In the genomic region with DNA sequence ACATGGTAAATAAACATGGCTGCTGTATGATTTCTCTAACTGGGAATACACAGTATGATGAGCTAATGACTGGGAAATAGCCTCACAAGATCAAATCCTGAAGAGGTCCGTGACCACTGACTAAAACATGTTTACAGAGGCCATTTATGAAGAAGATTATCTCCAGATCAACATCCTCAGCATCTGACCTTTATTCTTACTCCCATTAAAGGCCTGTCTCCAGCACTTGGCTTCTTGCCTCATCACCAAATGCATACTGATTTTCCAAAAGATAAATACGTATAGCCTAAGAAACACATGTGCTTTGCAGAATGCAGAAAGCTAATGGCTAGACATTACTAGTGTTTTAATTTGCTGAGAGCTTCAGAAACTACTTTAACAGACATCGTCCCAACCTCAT, we compare ENCODE assay signal across 12 cellular contexts.
A peak's percentile ranks its signal among the peaks of the same experiment; 100 is the strongest.
DNase-seq lines count a peak whose midpoint lies in the region; ATAC-seq and TF ChIP-seq lines count a peak whose summit lies in the region.
"Had no signal": no experiment of that assay in that cellular context is flagged by ENCODE, and none has a peak within 500 bp of the region (broad histone marks: within the 10 kb centered on the region; RNA-seq: fewer than 3 reads in every experiment).

No MANE protein-coding gene starts in this region.

- H3K9ac ChIP-seq in SK-N-SH: no peak overlapping the region
- H3K9ac ChIP-seq: BLaER1 had no signal

- H3K9me3 Mint-ChIP-seq in CD8-positive, alpha-beta memory T cell: peaks cover 0 to 6% (median 5%) of the 10 kb centered on the region in 5 donors
- H3K9me3 Mint-ChIP-seq: H9 had no signal

- peak overlapping the region; percentile 27 to 94; a peak in 3 of 4 replicates for H3K27ac ChIP-seq in SK-N-SH (ENCODE audit: low read depth in 2 of 2, low read length in 1 of 2)
- H3K27ac ChIP-seq in CD8-positive, alpha-beta memory T cell (ENCODE audit: low read depth, low read length): no peak overlapping the region
- H3K27ac ChIP-seq: BLaER1 had no signal

- no peaks in the 10 kb centered on the region for H3K4me1 Mint-ChIP-seq in CD8-positive, alpha-beta memory T cell
- H3K4me1 Mint-ChIP-seq: CD14-positive monocyte; CD4-positive, alpha-beta memory T cell; H9 had no signal

- no peaks in the 10 kb centered on the region for H3K36me3 Mint-ChIP-seq in CD8-positive, alpha-beta memory T cell
- H3K36me3 Mint-ChIP-seq: CD14-positive monocyte; CD4-positive, alpha-beta memory T cell had no signal

- H3K79me2 ChIP-seq in SK-N-SH (ENCODE audit: insufficient read depth): no peaks in the 10 kb centered on the region

- no peak overlapping the region for H3K4me3 Mint-ChIP-seq in CD8-positive, alpha-beta memory T cell
- H3K4me3 Mint-ChIP-seq: CD14-positive monocyte; CD4-positive, alpha-beta memory T cell; H9 had no signal

- peaks cover 0 to 30% of the 10 kb centered on the region in 2 experiments; a peak in 2 of 4 replicates for H3K4me1 ChIP-seq in SK-N-SH (ENCODE audit: control insufficient read depth in 1 of 2, insufficient read depth in 2 of 2, low read depth in 1 of 2, low read length in 1 of 2)
- no peaks in the 10 kb centered on the region for H3K4me1 ChIP-seq in CD8-positive, alpha-beta memory T cell (ENCODE audit: insufficient read depth, low read length)
- H3K4me1 ChIP-seq: BLaER1 had no signal

- 0 out of 2 replicates have a peak overlapping the region, but pooled peaks have one; percentile 4 for H2AFZ ChIP-seq in SK-N-SH (ENCODE audit: low read depth)

- peaks cover 0 to 5% of the 10 kb centered on the region in 2 donors for H3K27me3 Mint-ChIP-seq in CD8-positive, alpha-beta memory T cell

- peak; percentile 84 to 93 for TF ChIP-seq EP300 in SK-N-SH (IDR thresholded peaks at IDR 0.05; ENCODE audit: borderline replicate concordance in 1 of 2, low read depth in 1 of 2, low read length in 1 of 2)

- no peak for ATAC-seq in HG03378 (IDR thresholded peaks at IDR 0.05; ENCODE audit: unreplicated experiment)

- H4K20me1 ChIP-seq in SK-N-SH (ENCODE audit: insufficient read depth): no peaks in the 10 kb centered on the region
- H4K20me1 ChIP-seq: BLaER1 had no signal

- no peak overlapping the region; the same call in 1 of the 2 replicates for H3K4me2 ChIP-seq in SK-N-SH
- H3K4me2 ChIP-seq: BLaER1 had no signal

- H3K27ac Mint-ChIP-seq in CD8-positive, alpha-beta memory T cell: no peak overlapping the region
- H3K27ac Mint-ChIP-seq: CD14-positive monocyte; CD4-positive, alpha-beta memory T cell; H9 had no signal

- H3K4me3 ChIP-seq in HFF-Myc (replicated peaks; ENCODE audit: low read depth, low read length) (no peak overlapping the region), SK-N-SH (ENCODE audit: low read depth in 2 of 2, low read length in 1 of 2) (no peak overlapping the region), foreskin fibroblast (ENCODE audit: low read depth in 1 of 2, low read length in 2 of 2) (no peak overlapping the region)
- H3K4me3 ChIP-seq in CD8-positive, alpha-beta memory T cell (ENCODE audit: low read length): no peak overlapping the region
- H3K4me3 ChIP-seq: BLaER1 had no signal

- peak; percentile 26; the same call in 1 of the 2 replicates for TF ChIP-seq RAD21 in SK-N-SH (IDR thresholded peaks at IDR 0.05; ENCODE audit: low read length)

- POLR2A ChIA-PET in SK-N-SH (lab: Yijun Ruan, JAX): no interaction called here
- POLR2A ChIA-PET in CD8-positive, alpha-beta memory T cell (lab: Charles Lee): no interaction called here

- H3K9me2 ChIP-seq in SK-N-SH: no peaks in the 10 kb centered on the region

- TF ChIP-seq CTCF in HFF-Myc (IDR thresholded peaks at IDR 0.05; ENCODE audit: low read depth, low read length, missing control alignments): no peak
- TF ChIP-seq CTCF in SK-N-SH (IDR thresholded peaks at IDR 0.05): no peak
- no peak for TF ChIP-seq CTCF in foreskin fibroblast (IDR thresholded peaks at IDR 0.05; ENCODE audit: low read depth, low read length)

- H3K9me3 ChIP-seq in SK-N-SH: no peaks in the 10 kb centered on the region
- H3K9me3 ChIP-seq in CD8-positive, alpha-beta memory T cell (ENCODE audit: low read length): no peaks in the 10 kb centered on the region
- H3K9me3 ChIP-seq: BLaER1 had no signal

- DNase-seq in HFF-Myc (ENCODE audit: extremely low read depth, low read depth) (peak; percentile 6), SK-N-SH (peak; percentile 56), foreskin fibroblast (peak; percentile 4 to 48), Ammon's horn (ENCODE audit: low spot score) (no peak)
- DNase-seq in CD8-positive, alpha-beta memory T cell: no peak
- DNase-seq: Calu3; CD4-positive, alpha-beta memory T cell; DMS79 treated with DMSO at 0.1 percent for 48 hours; H9 had no signal

- 6% methylated on average over 3 of the region's 3 CpGs for WGBS in SK-N-SH (ENCODE audit: low lambda C conversion rate)

- no peaks in the 10 kb centered on the region for H3K27me3 ChIP-seq in SK-N-SH (ENCODE audit: insufficient read depth)
- no peaks in the 10 kb centered on the region for H3K27me3 ChIP-seq in CD8-positive, alpha-beta memory T cell (ENCODE audit: insufficient read depth, low read length, poor library complexity, severe bottlenecking)
- H3K27me3 ChIP-seq: BLaER1 had no signal

- CTCF ChIA-PET in SK-N-SH (lab: Yijun Ruan, JAX): interaction anchor here (0.6 to 0.9 kb wide), 2 partner anchors 11 to 1796 kb away, joined by 3 read pairs; no protein-coding TSS in a partner anchor
- CTCF ChIA-PET in CD8-positive, alpha-beta memory T cell (lab: Charles Lee): no interaction called here

- H3K36me3 ChIP-seq in SK-N-SH (replicated peaks in 1 of 2; ENCODE audit: control insufficient read depth in 1 of 2, insufficient read depth in 2 of 2, low read length in 1 of 2): no peaks in the 10 kb centered on the region
- H3K36me3 ChIP-seq in CD8-positive, alpha-beta memory T cell (ENCODE audit: insufficient read depth, low read length): no peaks in the 10 kb centered on the region
- H3K36me3 ChIP-seq: BLaER1 had no signal

- no peaks in the 10 kb centered on the region for H3F3A ChIP-seq in SK-N-SH (replicated peaks; ENCODE audit: insufficient read depth)

TF ChIP-seq in SK-N-SH, 30 proteins besides CTCF, POLR2A, EP300 and RAD21 (continues in another document):
- TF ChIP-seq POLR2AphosphoS5 (IDR thresholded peaks at IDR 0.05; ENCODE audit: low read depth, low read length) (peak; percentile 54; the same call in 1 of the 2 replicates), GABPA (IDR thresholded peaks at IDR 0.05; ENCODE audit: low read depth) (no peak), CHD2 (IDR thresholded peaks at IDR 0.05; ENCODE audit: low read length, partially characterized antibody) (peak; percentile 73), FOXJ3 (CRISPR knock-in tag; IDR thresholded peaks at IDR 0.05) (peak; percentile 69), RXRA (IDR thresholded peaks at IDR 0.05; ENCODE audit: borderline replicate concordance, low read depth) (peak; percentile 64; the same call in 1 of the 2 replicates), SIN3A (IDR thresholded peaks at IDR 0.05; ENCODE audit: borderline replicate concordance, low read depth, low read length) (0 out of 2 replicates have a peak, but pooled peaks have one; percentile 22), TAF1 (IDR thresholded peaks at IDR 0.05; ENCODE audit: borderline replicate concordance, low read depth, low read length) (no peak), MXI1 (IDR thresholded peaks at IDR 0.05; ENCODE audit: low read depth, low read length) (peak; percentile 66; the same call in 1 of the 2 replicates), RCOR1 (IDR thresholded peaks at IDR 0.05; ENCODE audit: low read length) (peak; percentile 93), ELF1 (IDR thresholded peaks at IDR 0.05) (no peak), SMC3 (IDR thresholded peaks at IDR 0.05; ENCODE audit: low read depth, low read length) (no peak)
- TF ChIP-seq, protein P1, sequence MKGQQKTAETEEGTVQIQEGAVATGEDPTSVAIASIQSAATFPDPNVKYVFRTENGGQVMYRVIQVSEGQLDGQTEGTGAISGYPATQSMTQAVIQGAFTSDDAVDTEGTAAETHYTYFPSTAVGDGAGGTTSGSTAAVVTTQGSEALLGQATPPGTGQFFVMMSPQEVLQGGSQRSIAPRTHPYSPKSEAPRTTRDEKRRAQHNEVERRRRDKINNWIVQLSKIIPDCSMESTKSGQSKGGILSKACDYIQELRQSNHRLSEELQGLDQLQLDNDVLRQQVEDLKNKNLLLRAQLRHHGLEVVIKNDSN (IDR thresholded peaks at IDR 0.05; ENCODE audit: borderline replicate concordance, low read depth): no peak
- TF ChIP-seq, protein P2, sequence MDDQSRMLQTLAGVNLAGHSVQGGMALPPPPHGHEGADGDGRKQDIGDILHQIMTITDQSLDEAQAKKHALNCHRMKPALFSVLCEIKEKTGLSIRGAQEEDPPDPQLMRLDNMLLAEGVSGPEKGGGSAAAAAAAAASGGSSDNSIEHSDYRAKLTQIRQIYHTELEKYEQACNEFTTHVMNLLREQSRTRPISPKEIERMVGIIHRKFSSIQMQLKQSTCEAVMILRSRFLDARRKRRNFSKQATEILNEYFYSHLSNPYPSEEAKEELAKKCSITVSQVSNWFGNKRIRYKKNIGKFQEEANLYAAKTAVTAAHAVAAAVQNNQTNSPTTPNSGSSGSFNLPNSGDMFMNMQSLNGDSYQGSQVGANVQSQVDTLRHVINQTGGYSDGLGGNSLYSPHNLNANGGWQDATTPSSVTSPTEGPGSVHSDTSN (IDR thresholded peaks at IDR 0.05): peak; percentile 58
- TF ChIP-seq, protein P3, sequence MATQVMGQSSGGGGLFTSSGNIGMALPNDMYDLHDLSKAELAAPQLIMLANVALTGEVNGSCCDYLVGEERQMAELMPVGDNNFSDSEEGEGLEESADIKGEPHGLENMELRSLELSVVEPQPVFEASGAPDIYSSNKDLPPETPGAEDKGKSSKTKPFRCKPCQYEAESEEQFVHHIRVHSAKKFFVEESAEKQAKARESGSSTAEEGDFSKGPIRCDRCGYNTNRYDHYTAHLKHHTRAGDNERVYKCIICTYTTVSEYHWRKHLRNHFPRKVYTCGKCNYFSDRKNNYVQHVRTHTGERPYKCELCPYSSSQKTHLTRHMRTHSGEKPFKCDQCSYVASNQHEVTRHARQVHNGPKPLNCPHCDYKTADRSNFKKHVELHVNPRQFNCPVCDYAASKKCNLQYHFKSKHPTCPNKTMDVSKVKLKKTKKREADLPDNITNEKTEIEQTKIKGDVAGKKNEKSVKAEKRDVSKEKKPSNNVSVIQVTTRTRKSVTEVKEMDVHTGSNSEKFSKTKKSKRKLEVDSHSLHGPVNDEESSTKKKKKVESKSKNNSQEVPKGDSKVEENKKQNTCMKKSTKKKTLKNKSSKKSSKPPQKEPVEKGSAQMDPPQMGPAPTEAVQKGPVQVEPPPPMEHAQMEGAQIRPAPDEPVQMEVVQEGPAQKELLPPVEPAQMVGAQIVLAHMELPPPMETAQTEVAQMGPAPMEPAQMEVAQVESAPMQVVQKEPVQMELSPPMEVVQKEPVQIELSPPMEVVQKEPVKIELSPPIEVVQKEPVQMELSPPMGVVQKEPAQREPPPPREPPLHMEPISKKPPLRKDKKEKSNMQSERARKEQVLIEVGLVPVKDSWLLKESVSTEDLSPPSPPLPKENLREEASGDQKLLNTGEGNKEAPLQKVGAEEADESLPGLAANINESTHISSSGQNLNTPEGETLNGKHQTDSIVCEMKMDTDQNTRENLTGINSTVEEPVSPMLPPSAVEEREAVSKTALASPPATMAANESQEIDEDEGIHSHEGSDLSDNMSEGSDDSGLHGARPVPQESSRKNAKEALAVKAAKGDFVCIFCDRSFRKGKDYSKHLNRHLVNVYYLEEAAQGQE (IDR thresholded peaks at IDR 0.05; ENCODE audit: low read depth, low read length): no peak

Comparison
In these comparisons a context has a peak if more than half of its experiments do, and no peak if none do; other contexts are left out.
1. DNase-seq: peak in HFF-Myc (single experiment), SK-N-SH (single experiment) and foreskin fibroblast (2 of 2); none in Ammon's horn (single experiment) and CD8-positive, alpha-beta memory T cell (0 of 5).